In genomic region chr5:101517795-101518194, GRCh38 we compare ENCODE assay signal across 27 cellular contexts.
"Had no signal": no experiment of that assay in that cellular context is flagged by ENCODE, and none has a peak within 500 bp of the region (broad histone marks: within the 10 kb centered on the region; RNA-seq: fewer than 3 reads in every experiment).

No MANE protein-coding gene starts in this region.

- H3K27me3 ChIP-seq: esophagus muscularis mucosa, heart right ventricle, neutrophil, ovary had no signal

- H3K4me3 ChIP-seq: esophagus muscularis mucosa, heart right ventricle, ovary, prostate gland, skin epidermis, thoracic aorta had no signal

- ATAC-seq: activated CD4-positive, CD25-positive, alpha-beta regulatory T cell treated with anti-CD3 and anti-CD28 coated beads, Interleukin-2, amount 50 U/mL, for 24 hours; heart right ventricle; sciatic nerve; stimulated activated effector memory CD8-positive, alpha-beta T cell treated with anti-CD3 and anti-CD28 coated beads, Interleukin-12 subunit alpha, Interleukin-12 subunit beta, amount 100 ng/mL, for 72 hours had no signal

- H3K4me1 ChIP-seq: esophagus muscularis mucosa, heart right ventricle, prostate gland had no signal

- H3K9me3 ChIP-seq: esophagus muscularis mucosa, neutrophil, ovary, prostate gland had no signal

- H3K27ac ChIP-seq: esophagus muscularis mucosa, heart right ventricle, neutrophil, ovary, prostate gland, skin epidermis, thoracic aorta, WERI-Rb-1 had no signal

- H3K36me3 ChIP-seq: esophagus muscularis mucosa, heart right ventricle, neutrophil, ovary, prostate gland, thoracic aorta, WERI-Rb-1 had no signal

- DNase-seq: activated CD4-positive, alpha-beta T cell treated with anti-CD3 and anti-CD28 coated beads for 48 hours; activated CD4-positive, alpha-beta T cell treated with anti-CD3 and anti-CD28 coated beads, Interleukin-2, amount 50 U/mL, for 48 hours; activated CD8-positive, alpha-beta memory T cell treated with anti-CD3 and anti-CD28 coated beads, Interleukin-2, amount 50 U/mL, for 4 hours; activated gamma-delta T cell; activated naive CD4-positive, alpha-beta T cell treated with anti-CD3 and anti-CD28 coated beads, Interleukin-2, amount 50 U/mL, for 16 hours; activated T-cell treated with anti-CD3 and anti-CD28 coated beads, Interleukin-2, amount 50 U/mL, for 1 hour; amniotic stem cell; central memory CD4-positive, alpha-beta T cell; endodermal cell; foreskin melanocyte; heart right ventricle; naive B cell; nephron progenitor cell; ovary; retina; stimulated activated CD4-positive, alpha-beta T cell treated with anti-CD3 and anti-CD28 coated beads, Interleukin-12 subunit alpha, Interleukin-12 subunit beta, amount 100 ng/mL, for 4 hours; stimulated activated CD4-positive, alpha-beta T cell treated with anti-CD3 and anti-CD28 coated beads, Interleukin-4, amount 100 ng/mL, for 1 hour; trophoblast cell; WERI-Rb-1 had no signal
